ENCODE assay signal across 8 cellular contexts in the genomic region with DNA sequence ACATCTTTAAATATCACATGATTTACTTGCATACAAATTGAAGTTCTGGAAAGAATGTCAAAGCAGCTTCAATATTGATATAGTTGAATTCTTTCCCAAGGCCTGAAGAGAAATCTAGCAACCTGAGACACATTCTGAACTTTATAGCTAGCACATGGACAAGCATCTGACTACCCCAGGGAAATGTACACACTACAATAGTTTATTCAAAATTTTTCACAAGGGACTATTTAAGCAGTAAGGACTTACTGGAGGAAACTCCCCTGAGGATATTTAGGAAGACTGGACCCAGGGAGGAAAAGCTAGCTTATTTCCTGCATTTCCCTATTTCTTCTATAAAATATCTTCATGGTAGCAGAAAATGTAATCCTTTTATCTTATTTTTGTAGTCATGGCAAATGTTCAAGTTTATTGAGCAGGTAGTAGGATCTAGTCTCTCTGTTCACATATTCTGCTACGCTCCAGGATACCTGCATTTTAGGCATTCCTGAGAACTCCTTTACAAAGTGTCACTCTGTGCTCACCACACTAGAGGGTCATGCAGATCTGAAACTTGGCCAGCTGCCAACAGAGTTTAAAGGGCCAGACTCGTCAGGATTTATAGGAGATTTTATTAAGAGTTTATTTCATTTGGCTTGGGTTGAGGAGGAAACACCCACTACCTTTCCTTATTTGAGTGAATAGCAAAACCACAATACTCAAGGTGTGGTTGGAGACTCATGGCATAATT.
DNase-seq lines count a peak whose midpoint lies in the region; ATAC-seq and TF ChIP-seq lines count a peak whose summit lies in the region.

No MANE protein-coding gene starts in this region.

- no peak overlapping the region for H3K9ac ChIP-seq in neural progenitor cell

- H3K36me3 ChIP-seq in neural progenitor cell = no peaks in the 10 kb centered on the region

- no peak overlapping the region for H3K27ac Mint-ChIP-seq in neural progenitor cell

- no peaks in the 10 kb centered on the region for H3K9me3 Mint-ChIP-seq in neural progenitor cell

- H3K27me3 ChIP-seq in neural progenitor cell = no peaks in the 10 kb centered on the region

- H2AFZ ChIP-seq in neural progenitor cell (replicated peaks) = no peak overlapping the region

- peaks cover 13% of the 10 kb centered on the region for H3K4me1 Mint-ChIP-seq in neural progenitor cell

- no peaks in the 10 kb centered on the region for H4K20me1 ChIP-seq in neural progenitor cell (ENCODE audit: low read depth)

- H3K27me3 Mint-ChIP-seq in neural progenitor cell (ENCODE audit: insufficient read depth, low read depth) = no peaks in the 10 kb centered on the region

- H3K79me2 ChIP-seq in neural progenitor cell (ENCODE audit: low read depth) = no peaks in the 10 kb centered on the region

- DNase-seq in H4 (ENCODE audit: low spot score) (peak; percentile 25), NCI-H69 (lab: John Stamatoyannopoulos, UW) (peak; percentile 73), epithelial cell of proximal tubule (ENCODE audit: low read depth) (peak; percentile 16), neural progenitor cell (ENCODE audit: low spot score) (peak; percentile 57), occipital lobe (lab: John Stamatoyannopoulos, UW) (no peak)
- no peak for DNase-seq in activated CD4-positive, CD25-positive, alpha-beta regulatory T cell treated with anti-CD3 and anti-CD28 coated beads, Interleukin-2, amount 50 U/mL, for 72 hours

- H3K4me3 Mint-ChIP-seq in neural progenitor cell = no peak overlapping the region

- no peaks in the 10 kb centered on the region for H3F3A ChIP-seq in neural progenitor cell (ENCODE audit: low read depth)

- no peaks in the 10 kb centered on the region for H3K36me3 Mint-ChIP-seq in neural progenitor cell

- no peak overlapping the region for H3K27ac ChIP-seq in neural progenitor cell

- H3K9me3 ChIP-seq in neural progenitor cell (ENCODE audit: low read depth) = no peaks in the 10 kb centered on the region

- H3K4me3 ChIP-seq in epithelial cell of proximal tubule (ENCODE audit: low read depth, low read length) (no peak overlapping the region), neural progenitor cell (no peak overlapping the region)

- TF ChIP-seq CTCF in epithelial cell of proximal tubule (conservative IDR thresholded peaks at IDR 0.05; ENCODE audit: low read depth, low read length) = no peak
- TF ChIP-seq CTCF in neural progenitor cell (IDR thresholded peaks at IDR 0.05) = no peak

- H3K4me2 ChIP-seq in neural progenitor cell = no peak overlapping the region

- ATAC-seq in GM18511 (IDR thresholded peaks at IDR 0.05; ENCODE audit: unreplicated experiment) = no peak
- no peak for ATAC-seq in HG02678 (IDR thresholded peaks at IDR 0.05; ENCODE audit: unreplicated experiment)

- peaks cover 4% of the 10 kb centered on the region for H3K4me1 ChIP-seq in neural progenitor cell

Comparison
In these comparisons a context has a peak if more than half of its experiments do, and no peak if none do; other contexts are left out.
1. DNase-seq: peak in H4 (single experiment), NCI-H69 (single experiment), epithelial cell of proximal tubule (single experiment) and neural progenitor cell (single experiment); none in occipital lobe (single experiment) and activated CD4-positive, CD25-positive, alpha-beta regulatory T cell treated with anti-CD3 and anti-CD28 coated beads, Interleukin-2, amount 50 U/mL, for 72 hours (single experiment).